ENCODE assay signal across 22 cellular contexts in genomic region chr22:41695211-41695610, GRCh38. TPM values are rescaled to one million over a fixed set of nuclear protein-coding genes. Genes with fewer than 3 reads are reported as not detected.
"Had no signal": no experiment of that assay in that cellular context is flagged by ENCODE, and none has a peak within 500 bp of the region (broad histone marks: within the 10 kb centered on the region; RNA-seq: fewer than 3 reads in every experiment).

No MANE protein-coding gene starts in this region.

- H2AFZ ChIP-seq: hepatocyte had no signal

- H3K9me3 Mint-ChIP-seq: dendritic cell treated with granulocyte-macrophage colony-stimulating factor and Interleukin-4, amounts not matched to agents 40 ng/mL and 50 ng/mL, for 4 days; effector memory CD8-positive, alpha-beta T cell; naive B cell; nephron had no signal

- H3K4me3 Mint-ChIP-seq: dendritic cell treated with granulocyte-macrophage colony-stimulating factor and Interleukin-4, amounts not matched to agents 40 ng/mL and 50 ng/mL, for 4 days; effector memory CD8-positive, alpha-beta T cell; naive B cell; nephron had no signal

- H3K4me2 ChIP-seq: hepatocyte, smooth muscle cell had no signal

- H3K27me3 ChIP-seq: esophagus muscularis mucosa, gastroesophageal sphincter, hepatocyte, pancreas had no signal

- H3K27ac ChIP-seq: epithelial cell of prostate, esophagus muscularis mucosa, gastroesophageal sphincter, hepatocyte, left ventricle myocardium inferior, lower lobe of right lung, pancreas had no signal

- H3K36me3 Mint-ChIP-seq: naive B cell had no signal

- H3K27ac Mint-ChIP-seq: dendritic cell treated with granulocyte-macrophage colony-stimulating factor and Interleukin-4, amounts not matched to agents 40 ng/mL and 50 ng/mL, for 4 days; effector memory CD8-positive, alpha-beta T cell; naive B cell; nephron; progenitor cell of endocrine pancreas had no signal

- H3K27me3 Mint-ChIP-seq: effector memory CD8-positive, alpha-beta T cell; naive B cell; progenitor cell of endocrine pancreas had no signal

- H3K79me2 ChIP-seq: hepatocyte had no signal

- H3K36me3 ChIP-seq: pancreas had no signal

- H3K4me3 ChIP-seq: esophagus muscularis mucosa, gastroesophageal sphincter, hepatocyte, left ventricle myocardium inferior, lower lobe of right lung, pancreas, smooth muscle cell had no signal

- H3K9me3 ChIP-seq: esophagus muscularis mucosa, gastroesophageal sphincter, left ventricle myocardium inferior, lower lobe of right lung, pancreas had no signal

- DNase-seq: effector memory CD8-positive, alpha-beta T cell; kidney; left cardiac atrium; left ventricle myocardium inferior; lower lobe of right lung; mesenchymal stem cell; midbrain; naive B cell; occipital lobe; pancreas; right cardiac atrium; stimulated activated CD4-positive, alpha-beta T cell treated with anti-CD3 and anti-CD28 coated beads, Interleukin-2, amount 100 ng/mL, for 48 hours; stimulated activated naive CD4-positive, alpha-beta T cell treated with Interleukin-2 at 50 U/mL for 16 hours; trophoblast cell had no signal

RNA-seq across cellular contexts. Expression of gene MEI1, which starts 4.1 kb away (rescaled TPM):
- total RNA-seq: hepatocyte had no signal
